In genomic region chr14:31456841-31457664, GRCh38 we compare ENCODE assay signal across 1 cellular context.
A peak's percentile ranks its signal among the peaks of the same experiment; 100 is the strongest.
TF ChIP-seq lines count a peak whose summit lies in the region.

Gene DTD2 (minus strand): TSS chr14:31457506. CDS start chr14:31457393, 113 bp downstream.

TF ChIP-seq in HepG2, 621 proteins besides CTCF, POLR2A, EP300 and RAD21 (continued from another document and continues in another):
- TF ChIP-seq HBP1 (CRISPR knock-in tag; IDR thresholded peaks at IDR 0.05; ENCODE audit: low read depth), result peak; percentile 86
- no peak; the same call in none of the 2 replicates for TF ChIP-seq ZFP1 (CRISPR knock-in tag; IDR thresholded peaks at IDR 0.05)
- peak; percentile 97 for TF ChIP-seq STAT5B (CRISPR knock-in tag; IDR thresholded peaks at IDR 0.05)
- TF ChIP-seq YY1 (IDR thresholded peaks at IDR 0.05; ENCODE audit: insufficient read depth, insufficient replicate concordance, low read depth, low read length), result peak; percentile 91
- TF ChIP-seq ZFX (CRISPR knock-in tag; IDR thresholded peaks at IDR 0.05; ENCODE audit: low read depth), result peak; percentile 100
- TF ChIP-seq ZNF746 (CRISPR knock-in tag; IDR thresholded peaks at IDR 0.05), result peak; percentile 92; the same call in 1 of the 2 replicates
- TF ChIP-seq ZNF260 (CRISPR knock-in tag; IDR thresholded peaks at IDR 0.05; ENCODE audit: borderline replicate concordance, low read depth), result peak; percentile 99
- TF ChIP-seq KDM4B (CRISPR knock-in tag; IDR thresholded peaks at IDR 0.05), result peak; percentile 92
- TF ChIP-seq ZNF326 (CRISPR knock-in tag; IDR thresholded peaks at IDR 0.05; ENCODE audit: borderline replicate concordance), result peak; percentile 33; the same call in 1 of the 2 replicates
- peak; percentile 100 for TF ChIP-seq ZNF546 (CRISPR knock-in tag; conservative IDR thresholded peaks at IDR 0.05)
- peak; percentile 84 for TF ChIP-seq ZBTB2 (CRISPR knock-in tag; IDR thresholded peaks at IDR 0.05; ENCODE audit: low read depth)
- TF ChIP-seq EZH2 (conservative IDR thresholded peaks at IDR 0.05; ENCODE audit: low read depth, low read length), result no peak
- peak; percentile 92 for TF ChIP-seq TFE3 (CRISPR knock-in tag; IDR thresholded peaks at IDR 0.05)
- no peak for TF ChIP-seq ZNF207 (IDR thresholded peaks at IDR 0.05; ENCODE audit: borderline replicate concordance)
- TF ChIP-seq TBP (CRISPR knock-in tag; IDR thresholded peaks at IDR 0.05), result peak; percentile 95; the same call in 1 of the 2 replicates
- peak; percentile 95 for TF ChIP-seq ESRRA (CRISPR knock-in tag; IDR thresholded peaks at IDR 0.05; ENCODE audit: low read depth)
- peak; percentile 100 for TF ChIP-seq ZNF510 (CRISPR knock-in tag; IDR thresholded peaks at IDR 0.05; ENCODE audit: low read depth)
- peak; percentile 79; the same call in 1 of the 2 replicates for TF ChIP-seq REXO4 (CRISPR knock-in tag; IDR thresholded peaks at IDR 0.05; ENCODE audit: borderline replicate concordance)
- peak; percentile 100 for TF ChIP-seq ZFY (CRISPR knock-in tag; IDR thresholded peaks at IDR 0.05)
- TF ChIP-seq ZKSCAN1 (IDR thresholded peaks at IDR 0.05; ENCODE audit: low read length), result 0 out of 2 replicates have a peak, but pooled peaks have one; percentile 31
- TF ChIP-seq HMGXB4 (CRISPR knock-in tag; IDR thresholded peaks at IDR 0.05; ENCODE audit: borderline replicate concordance in 1 of 2, low read depth in 1 of 2), result peak; percentile 100
- TF ChIP-seq DPF2 (CRISPR knock-in tag; IDR thresholded peaks at IDR 0.05; ENCODE audit: borderline replicate concordance, low read depth), result peak; percentile 78; the same call in 1 of the 2 replicates
- no peak for TF ChIP-seq ARNT (IDR thresholded peaks at IDR 0.05)
- no peak for TF ChIP-seq HMGA1 (CRISPR knock-in tag; conservative IDR thresholded peaks at IDR 0.05)
- peak; percentile 100 for TF ChIP-seq ZNF781 (CRISPR knock-in tag; IDR thresholded peaks at IDR 0.05; ENCODE audit: borderline replicate concordance, not compliant biosample characterization)
- TF ChIP-seq CEBPZ (IDR thresholded peaks at IDR 0.05; ENCODE audit: low read length), result no peak
- peak; percentile 100 for TF ChIP-seq ZNF607 (CRISPR knock-in tag; IDR thresholded peaks at IDR 0.05; ENCODE audit: borderline replicate concordance)
- peak; percentile 96 for TF ChIP-seq BRF2 (CRISPR knock-in tag; IDR thresholded peaks at IDR 0.05)
- peak; percentile 99 for TF ChIP-seq SNAPC4 (CRISPR knock-in tag; IDR thresholded peaks at IDR 0.05)
- no peak; the same call in 1 of the 2 replicates for TF ChIP-seq ATF1 (CRISPR knock-in tag; IDR thresholded peaks at IDR 0.05)
- TF ChIP-seq SP140L (CRISPR knock-in tag; IDR thresholded peaks at IDR 0.05; ENCODE audit: borderline replicate concordance), result no peak; the same call in none of the 2 replicates
- peak; percentile 96 for TF ChIP-seq ARNTL (CRISPR knock-in tag; IDR thresholded peaks at IDR 0.05)
- peak; percentile 100 for TF ChIP-seq ARNT2 (CRISPR knock-in tag; IDR thresholded peaks at IDR 0.05; ENCODE audit: low read depth)
- TF ChIP-seq ATF3 (CRISPR knock-in tag; IDR thresholded peaks at IDR 0.05), result peak; percentile 88
- peak; percentile 86 for TF ChIP-seq ZC3H4 (CRISPR knock-in tag; IDR thresholded peaks at IDR 0.05; ENCODE audit: borderline replicate concordance)
- TF ChIP-seq ZNF850 (CRISPR knock-in tag; conservative IDR thresholded peaks at IDR 0.05), result peak; percentile 92
- TF ChIP-seq ZNF362 (CRISPR knock-in tag; IDR thresholded peaks at IDR 0.05; ENCODE audit: borderline replicate concordance), result peak; percentile 89
- TF ChIP-seq FOXA3 (CRISPR knock-in tag; IDR thresholded peaks at IDR 0.05), result peak; percentile 80
- TF ChIP-seq ZNF589 (CRISPR knock-in tag; conservative IDR thresholded peaks at IDR 0.05), result peak; percentile 99
- TF ChIP-seq PTBP1 (IDR thresholded peaks at IDR 0.05; ENCODE audit: low read depth, low read length, poor library complexity, severe bottlenecking), result peak; percentile 88
- TF ChIP-seq SALL1 (CRISPR knock-in tag; IDR thresholded peaks at IDR 0.05), result peak; percentile 100
- TF ChIP-seq BCL6 (CRISPR knock-in tag; IDR thresholded peaks at IDR 0.05), result peak; percentile 82
- no peak for TF ChIP-seq RFX1 (IDR thresholded peaks at IDR 0.05)
- peak; percentile 100 for TF ChIP-seq CHCHD3 (CRISPR knock-in tag; IDR thresholded peaks at IDR 0.05)
- peak; percentile 91 for TF ChIP-seq ZNF12 (CRISPR knock-in tag; IDR thresholded peaks at IDR 0.05)
- TF ChIP-seq ETV6 (CRISPR knock-in tag; conservative IDR thresholded peaks at IDR 0.05), result peak; percentile 94
- TF ChIP-seq KDM2A (CRISPR knock-in tag; IDR thresholded peaks at IDR 0.05; ENCODE audit: borderline replicate concordance, low read depth), result peak; percentile 100
- TF ChIP-seq RBFOX2 (IDR thresholded peaks at IDR 0.05; ENCODE audit: low read depth, low read length), result peak; percentile 100
- peak; percentile 96 for TF ChIP-seq MTF1 (CRISPR knock-in tag; IDR thresholded peaks at IDR 0.05)
- TF ChIP-seq ADNP (CRISPR knock-in tag; IDR thresholded peaks at IDR 0.05), result peak; percentile 50; the same call in 1 of the 2 replicates
